In the genomic region with DNA sequence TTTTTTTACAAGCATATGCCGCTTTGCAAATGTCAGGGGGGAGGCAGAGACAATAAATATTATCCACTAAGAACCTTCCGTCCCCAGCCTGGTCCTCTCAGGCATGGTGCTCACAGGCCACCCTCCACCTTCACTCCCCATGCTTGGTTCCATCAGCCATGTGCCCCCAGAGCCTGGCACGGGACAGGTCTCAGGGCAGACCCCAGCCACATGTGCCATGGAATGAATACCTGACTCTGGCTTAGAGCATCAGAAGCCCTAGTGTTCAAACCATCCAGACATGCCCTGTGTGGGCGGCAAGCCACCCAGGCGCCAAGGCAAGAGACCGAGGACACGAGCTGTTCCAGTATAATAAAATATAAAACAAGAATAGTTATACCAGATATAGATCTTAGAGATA, we compare ENCODE assay signal across 1 cellular context.
TF ChIP-seq lines count a peak whose summit lies in the region.

No MANE protein-coding gene starts in this region.

TF ChIP-seq in HepG2, 621 proteins besides CTCF, POLR2A, EP300 and RAD21:
- TF ChIP-seq, protein P1, sequence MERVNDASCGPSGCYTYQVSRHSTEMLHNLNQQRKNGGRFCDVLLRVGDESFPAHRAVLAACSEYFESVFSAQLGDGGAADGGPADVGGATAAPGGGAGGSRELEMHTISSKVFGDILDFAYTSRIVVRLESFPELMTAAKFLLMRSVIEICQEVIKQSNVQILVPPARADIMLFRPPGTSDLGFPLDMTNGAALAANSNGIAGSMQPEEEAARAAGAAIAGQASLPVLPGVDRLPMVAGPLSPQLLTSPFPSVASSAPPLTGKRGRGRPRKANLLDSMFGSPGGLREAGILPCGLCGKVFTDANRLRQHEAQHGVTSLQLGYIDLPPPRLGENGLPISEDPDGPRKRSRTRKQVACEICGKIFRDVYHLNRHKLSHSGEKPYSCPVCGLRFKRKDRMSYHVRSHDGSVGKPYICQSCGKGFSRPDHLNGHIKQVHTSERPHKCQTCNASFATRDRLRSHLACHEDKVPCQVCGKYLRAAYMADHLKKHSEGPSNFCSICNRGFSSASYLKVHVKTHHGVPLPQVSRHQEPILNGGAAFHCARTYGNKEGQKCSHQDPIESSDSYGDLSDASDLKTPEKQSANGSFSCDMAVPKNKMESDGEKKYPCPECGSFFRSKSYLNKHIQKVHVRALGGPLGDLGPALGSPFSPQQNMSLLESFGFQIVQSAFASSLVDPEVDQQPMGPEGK (CRISPR knock-in tag; IDR thresholded peaks at IDR 0.05) = no peak
- TF ChIP-seq RFX1 (IDR thresholded peaks at IDR 0.05) = no peak
- TF ChIP-seq ZMYM2 (CRISPR knock-in tag; IDR thresholded peaks at IDR 0.05) = no peak
- no peak for TF ChIP-seq ZNF234 (CRISPR knock-in tag; conservative IDR thresholded peaks at IDR 0.05)
- TF ChIP-seq ZNF292 (CRISPR knock-in tag; IDR thresholded peaks at IDR 0.05; ENCODE audit: borderline replicate concordance, low read depth) = no peak
- no peak for TF ChIP-seq ZSCAN20 (CRISPR knock-in tag; IDR thresholded peaks at IDR 0.05; ENCODE audit: borderline replicate concordance)
- TF ChIP-seq ZNF703 (CRISPR knock-in tag; IDR thresholded peaks at IDR 0.05; ENCODE audit: borderline replicate concordance) = no peak
- TF ChIP-seq, protein P2, sequence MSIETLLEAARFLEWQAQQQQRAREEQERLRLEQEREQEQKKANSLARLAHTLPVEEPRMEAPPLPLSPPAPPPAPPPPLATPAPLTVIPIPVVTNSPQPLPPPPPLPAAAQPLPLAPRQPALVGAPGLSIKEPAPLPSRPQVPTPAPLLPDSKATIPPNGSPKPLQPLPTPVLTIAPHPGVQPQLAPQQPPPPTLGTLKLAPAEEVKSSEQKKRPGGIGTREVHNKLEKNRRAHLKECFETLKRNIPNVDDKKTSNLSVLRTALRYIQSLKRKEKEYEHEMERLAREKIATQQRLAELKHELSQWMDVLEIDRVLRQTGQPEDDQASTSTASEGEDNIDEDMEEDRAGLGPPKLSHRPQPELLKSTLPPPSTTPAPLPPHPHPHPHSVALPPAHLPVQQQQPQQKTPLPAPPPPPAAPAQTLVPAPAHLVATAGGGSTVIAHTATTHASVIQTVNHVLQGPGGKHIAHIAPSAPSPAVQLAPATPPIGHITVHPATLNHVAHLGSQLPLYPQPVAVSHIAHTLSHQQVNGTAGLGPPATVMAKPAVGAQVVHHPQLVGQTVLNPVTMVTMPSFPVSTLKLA (IDR thresholded peaks at IDR 0.05) = peak; percentile 60
TF ChIP-seq in HepG2: peak in this region for 1.
